Comparison of ENCODE assay signal across 28 cellular contexts in genomic region chr10:42812028-42812427, GRCh38.
"Had no signal": no experiment of that assay in that cellular context is flagged by ENCODE, and none has a peak within 500 bp of the region (broad histone marks: within the 10 kb centered on the region; RNA-seq: fewer than 3 reads in every experiment).

No MANE protein-coding gene starts in this region.

- H3K4me3 ChIP-seq: ascending aorta, coronary artery, dorsolateral prefrontal cortex, esophagus squamous epithelium, gastroesophageal sphincter, heart right ventricle, hepatocyte had no signal

- DNase-seq: activated CD4-positive, alpha-beta T cell treated with anti-CD3 and anti-CD28 coated beads for 48 hours; activated CD4-positive, alpha-beta T cell treated with anti-CD3 and anti-CD28 coated beads, Interleukin-2, amount 50 U/mL, for 1 hour; activated CD4-positive, alpha-beta T cell treated with anti-CD3 and anti-CD28 coated beads, Interleukin-2, amount 50 U/mL, for 48 hours; activated CD8-positive, alpha-beta memory T cell treated with anti-CD3 and anti-CD28 coated beads for 24 hours; activated CD8-positive, alpha-beta T cell treated with anti-CD3 and anti-CD28 coated beads for 36 hours; activated effector memory CD4-positive, alpha-beta T cell treated with anti-CD3 and anti-CD28 coated beads, Interleukin-2, amount 50 U/mL, for 16 hours; activated naive CD4-positive, alpha-beta T cell treated with anti-CD3 and anti-CD28 coated beads for 36 hours; activated naive CD8-positive, alpha-beta T cell treated with anti-CD3 and anti-CD28 coated beads for 36 hours; activated naive CD8-positive, alpha-beta T cell treated with anti-CD3 and anti-CD28 coated beads, Interleukin-2, amount 50 U/mL, for 24 hours; activated T-cell treated with anti-CD3 and anti-CD28 coated beads, Interleukin-2, amount 50 U/mL, for 4 hours; brain microvascular endothelial cell; dorsolateral prefrontal cortex; effector memory CD4-positive, alpha-beta T cell; esophagus squamous epithelium; foreskin melanocyte; heart right ventricle; T-helper 2 cell had no signal

- H3K9me3 ChIP-seq: esophagus squamous epithelium, gastroesophageal sphincter had no signal

- H3K27ac ChIP-seq: ascending aorta, brain microvascular endothelial cell, coronary artery, dorsolateral prefrontal cortex, epithelial cell of prostate, esophagus squamous epithelium, gastroesophageal sphincter, heart right ventricle, hepatocyte had no signal

- H3K27ac Mint-ChIP-seq: activated naive CD4-positive, alpha-beta T cell treated with anti-CD3 and anti-CD28 coated beads for 36 hours; activated naive CD4-positive, alpha-beta T cell treated with anti-CD3 and anti-CD28 coated beads, Interleukin-2, amount 50 U/mL, for 24 hours; activated naive CD8-positive, alpha-beta T cell treated with anti-CD3 and anti-CD28 coated beads for 36 hours; activated naive CD8-positive, alpha-beta T cell treated with anti-CD3 and anti-CD28 coated beads, Interleukin-2, amount 50 U/mL, for 24 hours; activated T-helper 2 cell treated with anti-CD3 and anti-CD28 coated beads, Interferon-gamma antibody, Interleukin-2, Interleukin-4, amounts not matched to agents 10 μg/mL and 5 μg/mL and 100 μg/mL, durations not matched to agents 14 hours and 24 hours and 36 hours; dendritic cell treated with granulocyte-macrophage colony-stimulating factor and Interleukin-4, amounts not matched to agents 40 ng/mL and 50 ng/mL, for 4 days had no signal

- FAIRE-seq: bronchial epithelial cell, endothelial cell of umbilical vein had no signal

- H3K4me2 ChIP-seq: hepatocyte had no signal

- H3K27me3 ChIP-seq: ascending aorta, brain microvascular endothelial cell, dorsolateral prefrontal cortex, esophagus squamous epithelium, gastroesophageal sphincter, heart right ventricle, hepatocyte had no signal

- H3K4me1 ChIP-seq: ascending aorta, esophagus squamous epithelium, gastroesophageal sphincter, heart right ventricle had no signal

- ATAC-seq: activated CD8-positive, alpha-beta T cell treated with anti-CD3 and anti-CD28 coated beads for 36 hours; activated naive CD8-positive, alpha-beta T cell treated with anti-CD3 and anti-CD28 coated beads, Interleukin-2, amount 50 U/mL, for 24 hours; activated T-cell treated with anti-CD3 and anti-CD28 coated beads, Interleukin-2, amount 50 U/mL, for 4 hours; gastroesophageal sphincter; heart right ventricle had no signal

- H2AFZ ChIP-seq: hepatocyte had no signal

- H3K27me3 Mint-ChIP-seq: activated CD8-positive, alpha-beta T cell treated with anti-CD3 and anti-CD28 coated beads for 36 hours; activated naive CD4-positive, alpha-beta T cell treated with anti-CD3 and anti-CD28 coated beads, Interleukin-2, amount 50 U/mL, for 24 hours; activated naive CD8-positive, alpha-beta T cell treated with anti-CD3 and anti-CD28 coated beads for 36 hours; activated naive CD8-positive, alpha-beta T cell treated with anti-CD3 and anti-CD28 coated beads, Interleukin-2, amount 50 U/mL, for 24 hours; central memory CD8-positive, alpha-beta T cell; dendritic cell treated with granulocyte-macrophage colony-stimulating factor and Interleukin-4, amounts not matched to agents 40 ng/mL and 50 ng/mL, for 4 days had no signal

- H3K4me3 Mint-ChIP-seq: activated CD8-positive, alpha-beta T cell treated with anti-CD3 and anti-CD28 coated beads for 36 hours; activated naive CD4-positive, alpha-beta T cell treated with anti-CD3 and anti-CD28 coated beads for 36 hours; activated naive CD4-positive, alpha-beta T cell treated with anti-CD3 and anti-CD28 coated beads, Interleukin-2, amount 50 U/mL, for 24 hours; activated naive CD8-positive, alpha-beta T cell treated with anti-CD3 and anti-CD28 coated beads for 36 hours; activated naive CD8-positive, alpha-beta T cell treated with anti-CD3 and anti-CD28 coated beads, Interleukin-2, amount 50 U/mL, for 24 hours; activated T-cell treated with anti-CD3 and anti-CD28 coated beads, Interleukin-2, amount 50 U/mL, for 4 hours; central memory CD8-positive, alpha-beta T cell; dendritic cell treated with granulocyte-macrophage colony-stimulating factor and Interleukin-4, amounts not matched to agents 40 ng/mL and 50 ng/mL, for 4 days had no signal
